22 cellular contexts compared by ENCODE assay signal in genomic region chr12:29691146-29691854, GRCh38.
DNase-seq lines count a peak whose midpoint lies in the region; ATAC-seq and TF ChIP-seq lines count a peak whose summit lies in the region.
"Had no signal": no experiment of that assay in that cellular context is flagged by ENCODE, and none has a peak within 500 bp of the region (broad histone marks: within the 10 kb centered on the region; RNA-seq: fewer than 3 reads in every experiment).

No MANE protein-coding gene starts in this region.

- peak; percentile 62 for ATAC-seq in GM21786 (IDR thresholded peaks at IDR 0.05; ENCODE audit: unreplicated experiment)
- no peak for ATAC-seq in HG02588 (IDR thresholded peaks at IDR 0.05; ENCODE audit: unreplicated experiment)
- ATAC-seq: A549; activated CD4-positive, alpha-beta T cell treated with anti-CD3 and anti-CD28 coated beads for 36 hours; CD8-positive, alpha-beta T cell; psoas muscle; stimulated activated naive CD8-positive, alpha-beta T cell treated with anti-CD3 and anti-CD28 coated beads, Interleukin-15, Interleukin-2, amounts not matched to agents 100 U/mL and 50 U/mL, for 24 hours had no signal

- DNase-seq in AML-193 (lab: John Stamatoyannopoulos, UW) (peak; percentile 89 to 90), NOMO-1 treated with DMSO at 0.1 percent for 48 hours (lab: John Stamatoyannopoulos, UW; ENCODE audit: unreplicated experiment) (peak; percentile 97), fibroblast of pulmonary artery (ENCODE audit: low read depth) (peak; percentile 26), NCI-H1105 treated with DMSO at 0.1 percent for 48 hours (lab: John Stamatoyannopoulos, UW) (no peak), NCI-H2171 treated with DMSO at 0.1 percent for 48 hours (lab: John Stamatoyannopoulos, UW) (no peak)
- DNase-seq in stimulated activated CD4-positive, alpha-beta T cell treated with anti-CD3 and anti-CD28 coated beads, Interleukin-2, amount 100 ng/mL, for 24 hours, result no peak
- DNase-seq: activated CD4-positive, alpha-beta T cell treated with anti-CD3 and anti-CD28 coated beads for 36 hours; activated naive CD4-positive, alpha-beta T cell treated with anti-CD3 and anti-CD28 coated beads, Interleukin-2, amount 50 U/mL, for 16 hours; activated T-cell treated with anti-CD3 and anti-CD28 coated beads for 4 hours; CD8-positive, alpha-beta T cell; cortex of kidney; erythroblast; natural killer cell; NCI-H1417 treated with DMSO at 0.1 percent for 48 hours; NCI-H226; psoas muscle; SHP77 treated with DMSO at 0.1 percent for 48 hours; stimulated activated naive CD8-positive, alpha-beta T cell treated with anti-CD3 and anti-CD28 coated beads, Interleukin-15, Interleukin-2, amounts not matched to agents 100 U/mL and 50 U/mL, for 24 hours had no signal

- no peak overlapping the region for H3K4me3 ChIP-seq in fibroblast of pulmonary artery (replicated peaks; ENCODE audit: low read depth, low read length)
- H3K4me3 ChIP-seq: A549, psoas muscle, vagina had no signal

- no peak for TF ChIP-seq CTCF in fibroblast of pulmonary artery (IDR thresholded peaks at IDR 0.05; ENCODE audit: low read length, missing control alignments)

Comparison
In these comparisons a context has a peak if more than half of its experiments do, and no peak if none do; other contexts are left out.
1. DNase-seq: peak in AML-193 (2 of 2), NOMO-1 treated with DMSO at 0.1 percent for 48 hours (single experiment) and fibroblast of pulmonary artery (single experiment); none in stimulated activated CD4-positive, alpha-beta T cell treated with anti-CD3 and anti-CD28 coated beads, Interleukin-2, amount 100 ng/mL, for 24 hours (0 of 2), NCI-H1105 treated with DMSO at 0.1 percent for 48 hours (single experiment) and NCI-H2171 treated with DMSO at 0.1 percent for 48 hours (single experiment).